Comparison of ENCODE assay signal across 14 cellular contexts in the genomic region with DNA sequence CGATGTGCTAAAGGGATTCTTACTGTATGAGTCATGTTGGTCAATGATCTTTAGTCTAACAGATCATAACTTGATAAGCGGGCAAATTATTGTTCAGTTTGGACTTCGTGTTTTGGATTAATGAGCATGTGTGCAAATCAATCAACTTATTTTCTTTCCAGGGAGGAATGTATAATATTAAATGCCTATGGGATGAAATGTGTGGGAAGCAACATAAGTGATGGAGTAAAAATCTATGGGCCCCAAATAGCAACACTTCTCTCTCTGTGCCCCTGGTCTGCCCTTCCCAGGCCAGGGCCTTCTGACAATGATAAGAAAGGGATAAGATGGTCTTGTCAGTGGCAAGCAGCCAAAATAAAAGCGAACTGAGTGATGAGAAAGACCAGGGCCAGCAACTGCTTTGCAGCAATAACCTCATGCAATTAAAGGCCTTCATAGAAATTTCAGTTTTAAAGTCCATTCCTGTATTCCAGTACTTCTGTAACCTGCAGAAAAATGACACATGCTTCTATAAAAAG.
"Had no signal": no experiment of that assay in that cellular context is flagged by ENCODE, and none has a peak within 500 bp of the region (broad histone marks: within the 10 kb centered on the region; RNA-seq: fewer than 3 reads in every experiment).

No MANE protein-coding gene starts in this region.

- H3K36me3 ChIP-seq: neutrophil had no signal

- H3K27ac ChIP-seq: coronary artery, neutrophil had no signal

- H3K9me3 ChIP-seq: mucosa of descending colon, neutrophil had no signal

- ATAC-seq: left colon; mucosa of descending colon; naive thymus-derived CD8-positive, alpha-beta T cell had no signal

- H3K27me3 ChIP-seq: neutrophil had no signal

- DNase-seq: effector CD4-positive, alpha-beta T cell; endodermal cell; erythroblast; immature natural killer cell; left colon; mammary epithelial cell; mucosa of descending colon; naive thymus-derived CD8-positive, alpha-beta T cell; right cardiac atrium; stimulated activated CD4-positive, alpha-beta T cell treated with anti-CD3 and anti-CD28 coated beads, Interleukin-2, amount 100 ng/mL, for 48 hours; stimulated activated naive CD4-positive, alpha-beta T cell treated with Interleukin-2 at 50 U/mL for 16 hours had no signal

- H3K4me2 ChIP-seq: smooth muscle cell had no signal

- H3K4me3 ChIP-seq: coronary artery, mucosa of descending colon, smooth muscle cell had no signal
